Comparison of ENCODE assay signal across 19 cellular contexts in genomic region chr18:36340232-36340631, GRCh38. TPM values are rescaled to one million over a fixed set of nuclear protein-coding genes. Genes with fewer than 3 reads are reported as not detected.
"Had no signal": no experiment of that assay in that cellular context is flagged by ENCODE, and none has a peak within 500 bp of the region (broad histone marks: within the 10 kb centered on the region; RNA-seq: fewer than 3 reads in every experiment).

No MANE protein-coding gene starts in this region.

- ATAC-seq: activated CD8-positive, alpha-beta memory T cell treated with anti-CD3 and anti-CD28 coated beads, Interleukin-2, amount 10 ng/mL, durations not matched to agents 7 days and 5 days; activated CD8-positive, alpha-beta T cell treated with anti-CD3 and anti-CD28 coated beads for 36 hours; body of pancreas; left lobe of liver; lower lobe of right lung; naive thymus-derived CD4-positive, alpha-beta T cell; stimulated activated naive CD8-positive, alpha-beta T cell treated with anti-CD3 and anti-CD28 coated beads, Interleukin-15, Interleukin-2, amounts not matched to agents 100 U/mL and 50 U/mL, for 24 hours; upper lobe of right lung had no signal

- DNase-seq: activated CD4-positive, alpha-beta T cell treated with anti-CD3 and anti-CD28 coated beads, Interleukin-2, amount 10 ng/mL, durations not matched to agents 7 days and 5 days; activated CD4-positive, CD25-positive, alpha-beta regulatory T cell treated with anti-CD3 and anti-CD28 coated beads, Interleukin-2, amount 50 U/mL, for 72 hours; activated CD8-positive, alpha-beta memory T cell treated with anti-CD3 and anti-CD28 coated beads, Interleukin-2, amount 10 ng/mL, durations not matched to agents 7 days and 5 days; activated CD8-positive, alpha-beta T cell treated with anti-CD3 and anti-CD28 coated beads for 36 hours; activated gamma-delta T cell treated with Interleukin-2 at 50 U/mL for 16 hours; anterior cingulate cortex; body of pancreas; foreskin fibroblast; heart right ventricle; islet precursor cell; lower lobe of right lung; naive thymus-derived CD4-positive, alpha-beta T cell; retina; stimulated activated CD4-positive, alpha-beta T cell treated with anti-CD3 and anti-CD28 coated beads, Interleukin-4, amount 100 ng/mL, for 1 hour; stimulated activated naive CD8-positive, alpha-beta T cell treated with anti-CD3 and anti-CD28 coated beads, Interleukin-15, Interleukin-2, amounts not matched to agents 100 U/mL and 50 U/mL, for 24 hours; T-helper 2 cell; thyroid gland; upper lobe of right lung had no signal

RNA-seq across cellular contexts. Expression of gene FHOD3, which starts 42.7 kb away (rescaled TPM):
- total RNA-seq: activated CD4-positive, alpha-beta T cell treated with anti-CD3 and anti-CD28 coated beads, Interleukin-2, amount 10 ng/mL, durations not matched to agents 7 days and 5 days; activated CD8-positive, alpha-beta memory T cell treated with anti-CD3 and anti-CD28 coated beads, Interleukin-2, amount 10 ng/mL, durations not matched to agents 7 days and 5 days; activated CD8-positive, alpha-beta T cell treated with anti-CD3 and anti-CD28 coated beads for 36 hours; naive thymus-derived CD4-positive, alpha-beta T cell had no signal
- polyA plus RNA-seq: naive thymus-derived CD4-positive, alpha-beta T cell had no signal
